In the genomic region with DNA sequence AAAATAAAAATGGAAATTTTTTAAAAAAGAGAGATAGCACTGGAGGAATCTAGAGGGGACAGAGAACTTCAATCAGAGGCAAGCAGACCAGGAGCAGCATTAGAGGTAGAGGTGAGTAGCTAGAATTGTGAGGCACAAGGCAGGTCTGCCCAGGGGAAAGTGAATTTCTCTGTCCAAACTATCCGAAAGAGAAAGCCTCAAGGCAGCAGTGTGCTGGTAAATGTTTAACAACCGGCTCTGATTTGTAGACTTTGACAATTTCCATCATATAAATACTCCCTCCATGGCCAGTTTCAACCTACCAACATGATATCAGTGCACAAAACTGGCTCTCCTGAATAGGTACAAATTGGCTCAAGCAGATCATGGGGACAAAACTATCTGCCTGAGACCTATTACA, we compare ENCODE assay signal across 25 cellular contexts.
"Had no signal": no experiment of that assay in that cellular context is flagged by ENCODE, and none has a peak within 500 bp of the region (broad histone marks: within the 10 kb centered on the region; RNA-seq: fewer than 3 reads in every experiment).

No MANE protein-coding gene starts in this region.

- H3K4me1 ChIP-seq: ascending aorta had no signal

- FAIRE-seq: RCC 7860 had no signal

- H3K27me3 ChIP-seq: ascending aorta, body of pancreas had no signal

- ATAC-seq: activated CD8-positive, alpha-beta memory T cell treated with anti-CD3 and anti-CD28 coated beads, Interleukin-2, amount 10 ng/mL, durations not matched to agents 7 days and 5 days; activated naive CD4-positive, alpha-beta T cell treated with anti-CD3 and anti-CD28 coated beads, Interleukin-2, amount 50 U/mL, for 72 hours; activated naive CD8-positive, alpha-beta T cell treated with anti-CD3 and anti-CD28 coated beads, Interleukin-2, amount 50 U/mL, for 24 hours; body of pancreas; T-helper 17 cell had no signal

- H3K27ac ChIP-seq: ascending aorta, body of pancreas had no signal

- H3K36me3 ChIP-seq: ascending aorta had no signal

- H3K4me3 ChIP-seq: ascending aorta, body of pancreas had no signal

- H3K9me3 ChIP-seq: ascending aorta, body of pancreas had no signal

- DNase-seq: activated B cell treated with CpG ODN at 0.5 μM for 24 hours; activated CD4-positive, alpha-beta T cell treated with anti-CD3 and anti-CD28 coated beads for 1 hour; activated CD4-positive, alpha-beta T cell treated with anti-CD3 and anti-CD28 coated beads, Interleukin-2, amount 10 ng/mL, durations not matched to agents 24 days and 14 days; activated CD4-positive, alpha-beta T cell treated with anti-CD3 and anti-CD28 coated beads, Interleukin-2, amount 50 U/mL, for 48 hours; activated CD8-positive, alpha-beta memory T cell treated with anti-CD3 and anti-CD28 coated beads, Interleukin-2, amount 10 ng/mL, durations not matched to agents 7 days and 5 days; activated effector memory CD4-positive, alpha-beta T cell treated with Interleukin-2 at 50 U/mL for 16 hours; activated naive CD4-positive, alpha-beta T cell; activated naive CD8-positive, alpha-beta T cell treated with anti-CD3 and anti-CD28 coated beads, Interleukin-2, amount 50 U/mL, for 24 hours; activated T-cell treated with anti-CD3 and anti-CD28 coated beads, Interleukin-2, amount 50 U/mL, for 24 hours; amniotic stem cell; body of pancreas; KG1; NCI-H1092; NCI-H1436; NCI-H1694 treated with DMSO at 0.1 percent for 48 hours; NCI-H2029 treated with DMSO at 0.1 percent for 48 hours; NCI-H510A treated with DMSO at 0.1 percent for 48 hours; NCI-H69; NK-92 treated with Interleukin-12 subunit alpha and Interleukin-12 subunit beta, amount 100 ng/mL, for 24 hours; SHP77 treated with DMSO at 0.1 percent for 48 hours; T-helper 17 cell; T-helper 9 cell had no signal
